7 cellular contexts compared by ENCODE assay signal in genomic region chr1:161444725-161445124, GRCh38.
DNase-seq lines count a peak whose midpoint lies in the region; ATAC-seq and TF ChIP-seq lines count a peak whose summit lies in the region.
"Not testable (repeated sequence)": the region's sequence is repeated elsewhere in the genome, so short reads cannot be mapped to it uniquely, and the experiment has no call there.

No MANE protein-coding gene starts in this region.

- H3K27ac ChIP-seq in colonic mucosa; right cardiac atrium (ENCODE audit: low read length); psoas muscle; thyroid gland: not testable (repeated sequence)

- not testable (repeated sequence) for TF ChIP-seq POLR2A in thyroid gland (IDR thresholded peaks at IDR 0.05)

- not testable (repeated sequence) for H3K9ac ChIP-seq in colonic mucosa (ENCODE audit: low read depth in 2 of 2, low read length in 2 of 2)

- H3K36me3 Mint-ChIP-seq in activated T-cell treated with anti-CD3 and anti-CD28 coated beads, Interleukin-2, amount 50 U/mL, for 72 hours (ENCODE audit: insufficient read depth in 2 of 2) = not testable (repeated sequence)

- H3K27ac Mint-ChIP-seq in activated T-cell treated with anti-CD3 and anti-CD28 coated beads, Interleukin-2, amount 50 U/mL, for 72 hours = not testable (repeated sequence)

- not testable (repeated sequence) for H3K27me3 Mint-ChIP-seq in activated T-cell treated with anti-CD3 and anti-CD28 coated beads, Interleukin-2, amount 50 U/mL, for 72 hours (ENCODE audit: low read depth)

- peak; percentile 52 for DNase-seq in activated CD4-positive, CD25-positive, alpha-beta regulatory T cell treated with anti-CD3 and anti-CD28 coated beads, Interleukin-2, amount 50 U/mL, for 72 hours
- peak; percentile 20 to 22 for DNase-seq in activated T-cell treated with anti-CD3 and anti-CD28 coated beads, Interleukin-2, amount 50 U/mL, for 72 hours
- DNase-seq in colonic mucosa = peak; percentile 32
- peak; percentile 33 to 77 (median 67) for DNase-seq in right cardiac atrium
- peak; percentile 33 for DNase-seq in mucosa of gallbladder (ENCODE audit: low spot score)
- peak in 1 of 2 donors; percentile 74 for DNase-seq in psoas muscle
- DNase-seq in thyroid gland = peak; percentile 1 to 12

- not testable (repeated sequence) for H3K4me1 ChIP-seq in colonic mucosa; right cardiac atrium (ENCODE audit: control insufficient read depth, insufficient read depth, low read length); psoas muscle; thyroid gland

- not testable (repeated sequence) for H3K36me3 ChIP-seq in colonic mucosa; psoas muscle (ENCODE audit: insufficient read depth in 1 of 2, low read depth in 1 of 2); thyroid gland

- H3K9me3 ChIP-seq in colonic mucosa; right cardiac atrium (ENCODE audit: control insufficient read depth, low read length); psoas muscle; thyroid gland: not testable (repeated sequence)

- H3K27me3 ChIP-seq in colonic mucosa; right cardiac atrium (ENCODE audit: control insufficient read depth, insufficient read depth); psoas muscle (ENCODE audit: insufficient read depth in 3 of 3, low read length in 2 of 3); thyroid gland: not testable (repeated sequence)

- not testable (repeated sequence) for H3K9me3 Mint-ChIP-seq in activated T-cell treated with anti-CD3 and anti-CD28 coated beads, Interleukin-2, amount 50 U/mL, for 72 hours

- H3K4me3 ChIP-seq in colonic mucosa; right cardiac atrium (ENCODE audit: low read length); psoas muscle; thyroid gland (replicated peaks in 1 of 3): not testable (repeated sequence)

- intact Hi-C loops in colonic mucosa (cut with DNase I); right cardiac atrium (cut with DNase I); psoas muscle (cut with DNase I); thyroid gland (cut with DNase I): not testable (repeated sequence)

- H3K4me1 Mint-ChIP-seq in activated T-cell treated with anti-CD3 and anti-CD28 coated beads, Interleukin-2, amount 50 U/mL, for 72 hours (ENCODE audit: low read depth) = not testable (repeated sequence)

- not testable (repeated sequence) for TF ChIP-seq CTCF in colonic mucosa (IDR thresholded peaks at IDR 0.05); psoas muscle (IDR thresholded peaks at IDR 0.05); thyroid gland (IDR thresholded peaks at IDR 0.05)

- not testable (repeated sequence) for ATAC-seq in activated T-cell treated with anti-CD3 and anti-CD28 coated beads, Interleukin-2, amount 50 U/mL, for 72 hours (replicated peaks in 1 of 2)
- ATAC-seq in right cardiac atrium (peak; percentile 62 to 69), psoas muscle (peak; percentile 14 to 35 (median 24))

- WGBS in right cardiac atrium = 79% methylated on average over 11 of the region's 18 CpGs
- 73 to 79% (median 73%) methylated on average over 11 of the region's 18 CpGs for WGBS in psoas muscle, 3 donors
- 75 to 77% methylated on average over 12 to 13 of the region's 18 CpGs for WGBS in thyroid gland, 2 donors

- H3K4me3 Mint-ChIP-seq in activated T-cell treated with anti-CD3 and anti-CD28 coated beads, Interleukin-2, amount 50 U/mL, for 72 hours = not testable (repeated sequence)
